In genomic region chr3:120147072-120147871, GRCh38 we compare ENCODE assay signal across 1 cellular context.
A peak's percentile ranks its signal among the peaks of the same experiment; 100 is the strongest.
TF ChIP-seq lines count a peak whose summit lies in the region.

No MANE protein-coding gene starts in this region.

TF ChIP-seq in HepG2, 621 proteins besides CTCF, POLR2A, EP300 and RAD21 (continued from another document and continues in another):
- TF ChIP-seq, protein P1, sequence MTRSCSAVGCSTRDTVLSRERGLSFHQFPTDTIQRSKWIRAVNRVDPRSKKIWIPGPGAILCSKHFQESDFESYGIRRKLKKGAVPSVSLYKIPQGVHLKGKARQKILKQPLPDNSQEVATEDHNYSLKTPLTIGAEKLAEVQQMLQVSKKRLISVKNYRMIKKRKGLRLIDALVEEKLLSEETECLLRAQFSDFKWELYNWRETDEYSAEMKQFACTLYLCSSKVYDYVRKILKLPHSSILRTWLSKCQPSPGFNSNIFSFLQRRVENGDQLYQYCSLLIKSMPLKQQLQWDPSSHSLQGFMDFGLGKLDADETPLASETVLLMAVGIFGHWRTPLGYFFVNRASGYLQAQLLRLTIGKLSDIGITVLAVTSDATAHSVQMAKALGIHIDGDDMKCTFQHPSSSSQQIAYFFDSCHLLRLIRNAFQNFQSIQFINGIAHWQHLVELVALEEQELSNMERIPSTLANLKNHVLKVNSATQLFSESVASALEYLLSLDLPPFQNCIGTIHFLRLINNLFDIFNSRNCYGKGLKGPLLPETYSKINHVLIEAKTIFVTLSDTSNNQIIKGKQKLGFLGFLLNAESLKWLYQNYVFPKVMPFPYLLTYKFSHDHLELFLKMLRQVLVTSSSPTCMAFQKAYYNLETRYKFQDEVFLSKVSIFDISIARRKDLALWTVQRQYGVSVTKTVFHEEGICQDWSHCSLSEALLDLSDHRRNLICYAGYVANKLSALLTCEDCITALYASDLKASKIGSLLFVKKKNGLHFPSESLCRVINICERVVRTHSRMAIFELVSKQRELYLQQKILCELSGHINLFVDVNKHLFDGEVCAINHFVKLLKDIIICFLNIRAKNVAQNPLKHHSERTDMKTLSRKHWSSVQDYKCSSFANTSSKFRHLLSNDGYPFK (CRISPR knock-in tag; IDR thresholded peaks at IDR 0.05; ENCODE audit: borderline replicate concordance) = no peak
- TF ChIP-seq ZEB1 (IDR thresholded peaks at IDR 0.05; ENCODE audit: insufficient replicate concordance, low read depth) (no peak), ZNF720 (CRISPR knock-in tag; IDR thresholded peaks at IDR 0.05) (no peak), MTA3 (CRISPR knock-in tag; IDR thresholded peaks at IDR 0.05) (no peak), ELK4 (CRISPR knock-in tag; IDR thresholded peaks at IDR 0.05; ENCODE audit: borderline replicate concordance) (no peak), BATF2 (CRISPR knock-in tag; IDR thresholded peaks at IDR 0.05) (no peak), IRF2 (CRISPR knock-in tag; IDR thresholded peaks at IDR 0.05) (no peak), TFAP4 (IDR thresholded peaks at IDR 0.05; ENCODE audit: borderline replicate concordance, low read depth) (no peak), GTF2F1 (IDR thresholded peaks at IDR 0.05; ENCODE audit: low read length) (no peak), MEF2D (CRISPR knock-in tag; IDR thresholded peaks at IDR 0.05) (peak; percentile 50; the same call in 1 of the 2 replicates), ATM (IDR thresholded peaks at IDR 0.05; ENCODE audit: borderline replicate concordance) (no peak), ZFP82 (CRISPR knock-in tag; IDR thresholded peaks at IDR 0.05; ENCODE audit: borderline replicate concordance) (no peak), ZFX (CRISPR knock-in tag; IDR thresholded peaks at IDR 0.05; ENCODE audit: low read depth) (no peak), FOXA1 (IDR thresholded peaks at IDR 0.05) (no peak), FOXA1 (CRISPR knock-in tag; IDR thresholded peaks at IDR 0.05) (peak; percentile 37; the same call in 1 of the 2 replicates), ATAD3A (CRISPR knock-in tag; IDR thresholded peaks at IDR 0.05) (no peak), PCBP2 (optimal IDR thresholded peaks at IDR 0.05; ENCODE audit: low read depth, low read length, poor library complexity, severe bottlenecking) (no peak), MED1 (CRISPR knock-in tag; IDR thresholded peaks at IDR 0.05) (peak; percentile 47; the same call in 1 of the 2 replicates), ZFP62 (CRISPR knock-in tag; IDR thresholded peaks at IDR 0.05) (no peak), SATB2 (CRISPR knock-in tag; IDR thresholded peaks at IDR 0.05) (no peak), SIX4 (CRISPR knock-in tag; IDR thresholded peaks at IDR 0.05) (no peak), NFKBIZ (CRISPR knock-in tag; IDR thresholded peaks at IDR 0.05) (no peak), RXRB (CRISPR knock-in tag; IDR thresholded peaks at IDR 0.05; ENCODE audit: borderline replicate concordance) (0 out of 2 replicates have a peak, but pooled peaks have one; percentile 14), YEATS4 (CRISPR knock-in tag; IDR thresholded peaks at IDR 0.05; ENCODE audit: borderline replicate concordance) (no peak), ZNF724P (CRISPR knock-in tag; IDR thresholded peaks at IDR 0.05; ENCODE audit: borderline replicate concordance) (no peak), ZNF776 (CRISPR knock-in tag; IDR thresholded peaks at IDR 0.05) (no peak), MEIS2 (CRISPR knock-in tag; IDR thresholded peaks at IDR 0.05) (no peak), FOXO1 (CRISPR knock-in tag; IDR thresholded peaks at IDR 0.05) (peak; percentile 18; the same call in 1 of the 2 replicates), PCBP1 (IDR thresholded peaks at IDR 0.05; ENCODE audit: borderline replicate concordance, low read depth, low read length) (no peak), SIN3A (IDR thresholded peaks at IDR 0.05; ENCODE audit: borderline replicate concordance, low read depth, low read length) (no peak), ZNF549 (CRISPR knock-in tag; IDR thresholded peaks at IDR 0.05) (no peak), ZBTB21 (CRISPR knock-in tag; IDR thresholded peaks at IDR 0.05) (no peak), NR0B2 (CRISPR knock-in tag; IDR thresholded peaks at IDR 0.05) (no peak), ZSCAN12 (CRISPR knock-in tag; IDR thresholded peaks at IDR 0.05) (no peak), ARHGAP35 (CRISPR knock-in tag; IDR thresholded peaks at IDR 0.05; ENCODE audit: borderline replicate concordance) (no peak), FOXK2 (IDR thresholded peaks at IDR 0.05) (no peak), HMG20A (CRISPR knock-in tag; IDR thresholded peaks at IDR 0.05; ENCODE audit: borderline replicate concordance) (peak; percentile 14; the same call in 1 of the 2 replicates), NPAS2 (CRISPR knock-in tag; IDR thresholded peaks at IDR 0.05; ENCODE audit: borderline replicate concordance) (no peak), ZMYM3 (CRISPR knock-in tag; IDR thresholded peaks at IDR 0.05) (no peak), HDAC2 (CRISPR knock-in tag; IDR thresholded peaks at IDR 0.05) (no peak), RBM22 (optimal IDR thresholded peaks at IDR 0.05; ENCODE audit: low read length) (no peak), ZNF180 (CRISPR knock-in tag; IDR thresholded peaks at IDR 0.05; ENCODE audit: borderline replicate concordance, low read depth) (no peak), FOXJ3 (CRISPR knock-in tag; IDR thresholded peaks at IDR 0.05; ENCODE audit: borderline replicate concordance) (no peak)
- TF ChIP-seq, protein P2, sequence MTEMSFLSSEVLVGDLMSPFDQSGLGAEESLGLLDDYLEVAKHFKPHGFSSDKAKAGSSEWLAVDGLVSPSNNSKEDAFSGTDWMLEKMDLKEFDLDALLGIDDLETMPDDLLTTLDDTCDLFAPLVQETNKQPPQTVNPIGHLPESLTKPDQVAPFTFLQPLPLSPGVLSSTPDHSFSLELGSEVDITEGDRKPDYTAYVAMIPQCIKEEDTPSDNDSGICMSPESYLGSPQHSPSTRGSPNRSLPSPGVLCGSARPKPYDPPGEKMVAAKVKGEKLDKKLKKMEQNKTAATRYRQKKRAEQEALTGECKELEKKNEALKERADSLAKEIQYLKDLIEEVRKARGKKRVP (CRISPR knock-in tag; IDR thresholded peaks at IDR 0.05) = no peak
- TF ChIP-seq, protein P3, sequence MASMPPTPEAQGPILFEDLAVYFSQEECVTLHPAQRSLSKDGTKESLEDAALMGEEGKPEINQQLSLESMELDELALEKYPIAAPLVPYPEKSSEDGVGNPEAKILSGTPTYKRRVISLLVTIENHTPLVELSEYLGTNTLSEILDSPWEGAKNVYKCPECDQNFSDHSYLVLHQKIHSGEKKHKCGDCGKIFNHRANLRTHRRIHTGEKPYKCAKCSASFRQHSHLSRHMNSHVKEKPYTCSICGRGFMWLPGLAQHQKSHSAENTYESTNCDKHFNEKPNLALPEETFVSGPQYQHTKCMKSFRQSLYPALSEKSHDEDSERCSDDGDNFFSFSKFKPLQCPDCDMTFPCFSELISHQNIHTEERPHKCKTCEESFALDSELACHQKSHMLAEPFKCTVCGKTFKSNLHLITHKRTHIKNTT (CRISPR knock-in tag; IDR thresholded peaks at IDR 0.05) = no peak
- TF ChIP-seq, protein P4, sequence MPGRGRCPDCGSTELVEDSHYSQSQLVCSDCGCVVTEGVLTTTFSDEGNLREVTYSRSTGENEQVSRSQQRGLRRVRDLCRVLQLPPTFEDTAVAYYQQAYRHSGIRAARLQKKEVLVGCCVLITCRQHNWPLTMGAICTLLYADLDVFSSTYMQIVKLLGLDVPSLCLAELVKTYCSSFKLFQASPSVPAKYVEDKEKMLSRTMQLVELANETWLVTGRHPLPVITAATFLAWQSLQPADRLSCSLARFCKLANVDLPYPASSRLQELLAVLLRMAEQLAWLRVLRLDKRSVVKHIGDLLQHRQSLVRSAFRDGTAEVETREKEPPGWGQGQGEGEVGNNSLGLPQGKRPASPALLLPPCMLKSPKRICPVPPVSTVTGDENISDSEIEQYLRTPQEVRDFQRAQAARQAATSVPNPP (CRISPR knock-in tag; IDR thresholded peaks at IDR 0.05) = no peak
- TF ChIP-seq, protein P5, sequence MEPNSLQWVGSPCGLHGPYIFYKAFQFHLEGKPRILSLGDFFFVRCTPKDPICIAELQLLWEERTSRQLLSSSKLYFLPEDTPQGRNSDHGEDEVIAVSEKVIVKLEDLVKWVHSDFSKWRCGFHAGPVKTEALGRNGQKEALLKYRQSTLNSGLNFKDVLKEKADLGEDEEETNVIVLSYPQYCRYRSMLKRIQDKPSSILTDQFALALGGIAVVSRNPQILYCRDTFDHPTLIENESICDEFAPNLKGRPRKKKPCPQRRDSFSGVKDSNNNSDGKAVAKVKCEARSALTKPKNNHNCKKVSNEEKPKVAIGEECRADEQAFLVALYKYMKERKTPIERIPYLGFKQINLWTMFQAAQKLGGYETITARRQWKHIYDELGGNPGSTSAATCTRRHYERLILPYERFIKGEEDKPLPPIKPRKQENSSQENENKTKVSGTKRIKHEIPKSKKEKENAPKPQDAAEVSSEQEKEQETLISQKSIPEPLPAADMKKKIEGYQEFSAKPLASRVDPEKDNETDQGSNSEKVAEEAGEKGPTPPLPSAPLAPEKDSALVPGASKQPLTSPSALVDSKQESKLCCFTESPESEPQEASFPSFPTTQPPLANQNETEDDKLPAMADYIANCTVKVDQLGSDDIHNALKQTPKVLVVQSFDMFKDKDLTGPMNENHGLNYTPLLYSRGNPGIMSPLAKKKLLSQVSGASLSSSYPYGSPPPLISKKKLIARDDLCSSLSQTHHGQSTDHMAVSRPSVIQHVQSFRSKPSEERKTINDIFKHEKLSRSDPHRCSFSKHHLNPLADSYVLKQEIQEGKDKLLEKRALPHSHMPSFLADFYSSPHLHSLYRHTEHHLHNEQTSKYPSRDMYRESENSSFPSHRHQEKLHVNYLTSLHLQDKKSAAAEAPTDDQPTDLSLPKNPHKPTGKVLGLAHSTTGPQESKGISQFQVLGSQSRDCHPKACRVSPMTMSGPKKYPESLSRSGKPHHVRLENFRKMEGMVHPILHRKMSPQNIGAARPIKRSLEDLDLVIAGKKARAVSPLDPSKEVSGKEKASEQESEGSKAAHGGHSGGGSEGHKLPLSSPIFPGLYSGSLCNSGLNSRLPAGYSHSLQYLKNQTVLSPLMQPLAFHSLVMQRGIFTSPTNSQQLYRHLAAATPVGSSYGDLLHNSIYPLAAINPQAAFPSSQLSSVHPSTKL (CRISPR knock-in tag; IDR thresholded peaks at IDR 0.05) = peak; percentile 68
- TF ChIP-seq, protein P6, sequence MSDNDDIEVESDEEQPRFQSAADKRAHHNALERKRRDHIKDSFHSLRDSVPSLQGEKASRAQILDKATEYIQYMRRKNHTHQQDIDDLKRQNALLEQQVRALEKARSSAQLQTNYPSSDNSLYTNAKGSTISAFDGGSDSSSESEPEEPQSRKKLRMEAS (IDR thresholded peaks at IDR 0.05) = no peak
- TF ChIP-seq, protein P7, sequence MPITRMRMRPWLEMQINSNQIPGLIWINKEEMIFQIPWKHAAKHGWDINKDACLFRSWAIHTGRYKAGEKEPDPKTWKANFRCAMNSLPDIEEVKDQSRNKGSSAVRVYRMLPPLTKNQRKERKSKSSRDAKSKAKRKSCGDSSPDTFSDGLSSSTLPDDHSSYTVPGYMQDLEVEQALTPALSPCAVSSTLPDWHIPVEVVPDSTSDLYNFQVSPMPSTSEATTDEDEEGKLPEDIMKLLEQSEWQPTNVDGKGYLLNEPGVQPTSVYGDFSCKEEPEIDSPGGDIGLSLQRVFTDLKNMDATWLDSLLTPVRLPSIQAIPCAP (CRISPR knock-in tag; IDR thresholded peaks at IDR 0.05; ENCODE audit: low read depth) = no peak
- TF ChIP-seq, protein P8, sequence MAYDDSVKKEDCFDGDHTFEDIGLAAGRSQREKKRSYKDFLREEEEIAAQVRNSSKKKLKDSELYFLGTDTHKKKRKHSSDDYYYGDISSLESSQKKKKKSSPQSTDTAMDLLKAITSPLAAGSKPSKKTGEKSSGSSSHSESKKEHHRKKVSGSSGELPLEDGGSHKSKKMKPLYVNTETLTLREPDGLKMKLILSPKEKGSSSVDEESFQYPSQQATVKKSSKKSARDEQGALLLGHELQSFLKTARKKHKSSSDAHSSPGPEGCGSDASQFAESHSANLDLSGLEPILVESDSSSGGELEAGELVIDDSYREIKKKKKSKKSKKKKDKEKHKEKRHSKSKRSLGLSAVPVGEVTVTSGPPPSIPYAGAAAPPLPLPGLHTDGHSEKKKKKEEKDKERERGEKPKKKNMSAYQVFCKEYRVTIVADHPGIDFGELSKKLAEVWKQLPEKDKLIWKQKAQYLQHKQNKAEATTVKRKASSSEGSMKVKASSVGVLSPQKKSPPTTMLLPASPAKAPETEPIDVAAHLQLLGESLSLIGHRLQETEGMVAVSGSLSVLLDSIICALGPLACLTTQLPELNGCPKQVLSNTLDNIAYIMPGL (CRISPR knock-in tag; IDR thresholded peaks at IDR 0.05; ENCODE audit: borderline replicate concordance in 1 of 2, low read depth in 1 of 2) = no peak
- TF ChIP-seq, protein P9, sequence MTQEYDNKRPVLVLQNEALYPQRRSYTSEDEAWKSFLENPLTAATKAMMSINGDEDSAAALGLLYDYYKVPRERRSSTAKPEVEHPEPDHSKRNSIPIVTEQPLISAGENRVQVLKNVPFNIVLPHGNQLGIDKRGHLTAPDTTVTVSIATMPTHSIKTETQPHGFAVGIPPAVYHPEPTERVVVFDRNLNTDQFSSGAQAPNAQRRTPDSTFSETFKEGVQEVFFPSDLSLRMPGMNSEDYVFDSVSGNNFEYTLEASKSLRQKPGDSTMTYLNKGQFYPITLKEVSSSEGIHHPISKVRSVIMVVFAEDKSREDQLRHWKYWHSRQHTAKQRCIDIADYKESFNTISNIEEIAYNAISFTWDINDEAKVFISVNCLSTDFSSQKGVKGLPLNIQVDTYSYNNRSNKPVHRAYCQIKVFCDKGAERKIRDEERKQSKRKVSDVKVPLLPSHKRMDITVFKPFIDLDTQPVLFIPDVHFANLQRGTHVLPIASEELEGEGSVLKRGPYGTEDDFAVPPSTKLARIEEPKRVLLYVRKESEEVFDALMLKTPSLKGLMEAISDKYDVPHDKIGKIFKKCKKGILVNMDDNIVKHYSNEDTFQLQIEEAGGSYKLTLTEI (CRISPR knock-in tag; conservative IDR thresholded peaks at IDR 0.05) = no peak
